Comparison of ENCODE assay signal across 9 cellular contexts in genomic region chr1:185244015-185244747, GRCh38.
DNase-seq lines count a peak whose midpoint lies in the region; ATAC-seq and TF ChIP-seq lines count a peak whose summit lies in the region.
"Had no signal": no experiment of that assay in that cellular context is flagged by ENCODE, and none has a peak within 500 bp of the region (broad histone marks: within the 10 kb centered on the region; RNA-seq: fewer than 3 reads in every experiment).

No MANE protein-coding gene starts in this region.

- H3K27ac Mint-ChIP-seq in activated T-helper 1 cell treated with anti-CD3 and anti-CD28 coated beads, Interleukin-12 subunit alpha, Interleukin-12 subunit beta, Interleukin-2, Interleukin-4 antibody, amounts not matched to agents 30 ng/mL and 10 ng/mL and 1 ng/mL, durations not matched to agents 14 hours and 24 hours and 36 hours, result no peak overlapping the region
- H3K27ac Mint-ChIP-seq: stimulated activated naive CD8-positive, alpha-beta T cell treated with anti-CD3 and anti-CD28 coated beads, Interleukin-15, Interleukin-2, amounts not matched to agents 100 ng/mL and 50 ng/mL, for 24 hours had no signal

- no peaks in the 10 kb centered on the region for H3K27me3 Mint-ChIP-seq in activated T-helper 1 cell treated with anti-CD3 and anti-CD28 coated beads, Interleukin-12 subunit alpha, Interleukin-12 subunit beta, Interleukin-2, Interleukin-4 antibody, amounts not matched to agents 30 ng/mL and 10 ng/mL and 1 ng/mL, durations not matched to agents 14 hours and 24 hours and 36 hours (ENCODE audit: insufficient read depth)
- H3K27me3 Mint-ChIP-seq: stimulated activated naive CD8-positive, alpha-beta T cell treated with anti-CD3 and anti-CD28 coated beads, Interleukin-15, Interleukin-2, amounts not matched to agents 100 ng/mL and 50 ng/mL, for 24 hours had no signal

- no peak for ATAC-seq in HG02798 (IDR thresholded peaks at IDR 0.05; ENCODE audit: poor library complexity, unreplicated experiment)

- peak; percentile 21 for DNase-seq in GM04503 (ENCODE audit: low read depth)
- DNase-seq in activated CD4-positive, CD25-positive, alpha-beta regulatory T cell (lab: John Stamatoyannopoulos, UW), result peak in 3 of 4 experiments; percentile 2 to 50 (median 18)
- peak; percentile 71 for DNase-seq in choroid plexus epithelial cell (ENCODE audit: low read depth)
- DNase-seq in stimulated activated CD4-positive, alpha-beta T cell treated with anti-CD3 and anti-CD28 coated beads, Interleukin-2, amount 100 ng/mL, for 48 hours, result peak; percentile 34 to 39
- no peak for DNase-seq in NOMO-1 treated with DMSO at 0.1 percent for 48 hours (lab: John Stamatoyannopoulos, UW; ENCODE audit: unreplicated experiment)
- no peak for DNase-seq in activated T-helper 1 cell treated with anti-CD3 and anti-CD28 coated beads, Interleukin-12 subunit alpha, Interleukin-12 subunit beta, Interleukin-2, Interleukin-4 antibody, amounts not matched to agents 30 ng/mL and 10 ng/mL and 1 ng/mL, durations not matched to agents 14 hours and 24 hours and 36 hours (ENCODE audit: low spot score)
- DNase-seq in Peyer's patch, result no peak

- no peak overlapping the region for H3K4me3 ChIP-seq in choroid plexus epithelial cell (ENCODE audit: low read depth, low read length)
- H3K4me3 ChIP-seq in Peyer's patch, result no peak overlapping the region

- no peaks in the 10 kb centered on the region for H3K27me3 ChIP-seq in Peyer's patch

- TF ChIP-seq POLR2A in Peyer's patch (IDR thresholded peaks at IDR 0.05), result no peak

- no peaks in the 10 kb centered on the region for H3K9me3 Mint-ChIP-seq in activated T-helper 1 cell treated with anti-CD3 and anti-CD28 coated beads, Interleukin-12 subunit alpha, Interleukin-12 subunit beta, Interleukin-2, Interleukin-4 antibody, amounts not matched to agents 30 ng/mL and 10 ng/mL and 1 ng/mL, durations not matched to agents 14 hours and 24 hours and 36 hours
- H3K9me3 Mint-ChIP-seq: stimulated activated naive CD8-positive, alpha-beta T cell treated with anti-CD3 and anti-CD28 coated beads, Interleukin-15, Interleukin-2, amounts not matched to agents 100 ng/mL and 50 ng/mL, for 24 hours had no signal

- no peak overlapping the region for H3K4me3 Mint-ChIP-seq in activated T-helper 1 cell treated with anti-CD3 and anti-CD28 coated beads, Interleukin-12 subunit alpha, Interleukin-12 subunit beta, Interleukin-2, Interleukin-4 antibody, amounts not matched to agents 30 ng/mL and 10 ng/mL and 1 ng/mL, durations not matched to agents 14 hours and 24 hours and 36 hours
- H3K4me3 Mint-ChIP-seq: stimulated activated naive CD8-positive, alpha-beta T cell treated with anti-CD3 and anti-CD28 coated beads, Interleukin-15, Interleukin-2, amounts not matched to agents 100 ng/mL and 50 ng/mL, for 24 hours had no signal

- no peaks in the 10 kb centered on the region for H3K9me3 ChIP-seq in Peyer's patch

- intact Hi-C loops in activated T-helper 1 cell treated with anti-CD3 and anti-CD28 coated beads, Interleukin-12 subunit alpha, Interleukin-12 subunit beta, Interleukin-2, Interleukin-4 antibody, amounts not matched to agents 30 ng/mL and 10 ng/mL and 1 ng/mL, durations not matched to agents 14 hours and 24 hours and 36 hours (cut with micrococcal nuclease), result loop anchor here (5.0 kb wide), 1 partner anchor 38 kb away; no protein-coding TSS in a partner anchor

- H3K36me3 ChIP-seq in Peyer's patch, result no peaks in the 10 kb centered on the region

- H3K36me3 Mint-ChIP-seq in activated T-helper 1 cell treated with anti-CD3 and anti-CD28 coated beads, Interleukin-12 subunit alpha, Interleukin-12 subunit beta, Interleukin-2, Interleukin-4 antibody, amounts not matched to agents 30 ng/mL and 10 ng/mL and 1 ng/mL, durations not matched to agents 14 hours and 24 hours and 36 hours (ENCODE audit: low read depth), result no peaks in the 10 kb centered on the region

- peaks cover 12% of the 10 kb centered on the region for H3K4me1 Mint-ChIP-seq in activated T-helper 1 cell treated with anti-CD3 and anti-CD28 coated beads, Interleukin-12 subunit alpha, Interleukin-12 subunit beta, Interleukin-2, Interleukin-4 antibody, amounts not matched to agents 30 ng/mL and 10 ng/mL and 1 ng/mL, durations not matched to agents 14 hours and 24 hours and 36 hours (ENCODE audit: low read depth)

- H3K27ac ChIP-seq in Peyer's patch, result no peak overlapping the region

- no peaks in the 10 kb centered on the region for H3K4me1 ChIP-seq in Peyer's patch

- TF ChIP-seq CTCF in choroid plexus epithelial cell (conservative IDR thresholded peaks at IDR 0.05; ENCODE audit: low read depth, low read length) (no peak), Peyer's patch (IDR thresholded peaks at IDR 0.05) (no peak)

Comparison
In these comparisons a context has a peak if more than half of its experiments do, and no peak if none do; other contexts are left out.
1. DNase-seq: peak in GM04503 (single experiment), activated CD4-positive, CD25-positive, alpha-beta regulatory T cell (3 of 4), choroid plexus epithelial cell (single experiment) and stimulated activated CD4-positive, alpha-beta T cell treated with anti-CD3 and anti-CD28 coated beads, Interleukin-2, amount 100 ng/mL, for 48 hours (2 of 2); none in NOMO-1 treated with DMSO at 0.1 percent for 48 hours (single experiment), activated T-helper 1 cell treated with anti-CD3 and anti-CD28 coated beads, Interleukin-12 subunit alpha, Interleukin-12 subunit beta, Interleukin-2, Interleukin-4 antibody, amounts not matched to agents 30 ng/mL and 10 ng/mL and 1 ng/mL, durations not matched to agents 14 hours and 24 hours and 36 hours (single experiment) and Peyer's patch (0 of 3).